Comparison of ENCODE assay signal across 8 cellular contexts in genomic region chr20:49186535-49187329, GRCh38. TPM values are rescaled to one million over a fixed set of nuclear protein-coding genes. Genes with fewer than 3 reads are reported as not detected.
A peak's percentile ranks its signal among the peaks of the same experiment; 100 is the strongest.
DNase-seq lines count a peak whose midpoint lies in the region; ATAC-seq and TF ChIP-seq lines count a peak whose summit lies in the region.

No MANE protein-coding gene starts in this region.

- peaks cover 48% of the 10 kb centered on the region for H3K4me1 ChIP-seq in OCI-LY1 (ENCODE audit: insufficient read depth, low read length, severe bottlenecking)
- peaks cover 11 to 58% (median 13%) of the 10 kb centered on the region in 3 donors for H3K4me1 ChIP-seq in esophagus squamous epithelium

- H3K27ac ChIP-seq in OCI-LY1 (ENCODE audit: low read depth, low read length, poor library complexity, severe bottlenecking) (peak overlapping the region; percentile 66), esophagus squamous epithelium (peak overlapping the region; percentile 92 to 97 (median 95))

- peak overlapping the region; percentile 79 for H3K4me3 ChIP-seq in OCI-LY1 (ENCODE audit: low read depth, low read length, poor library complexity, severe bottlenecking)
- peak overlapping the region; percentile 75 to 98 (median 86) for H3K4me3 ChIP-seq in esophagus squamous epithelium

- peak; percentile 2 to 16 for ATAC-seq in natural killer cell treated with Interleukin-12 subunit alpha and Interleukin-12 subunit beta and Interleukin-15 and Interleukin-18, amount 100 ng/mL, for 72 hours

- H3K4me3 Mint-ChIP-seq in natural killer cell treated with Interleukin-12 subunit alpha and Interleukin-12 subunit beta and Interleukin-15 and Interleukin-18, amount 100 ng/mL, for 72 hours, result peak overlapping the region; percentile 100
- H3K4me3 Mint-ChIP-seq in stimulated activated naive CD8-positive, alpha-beta T cell treated with anti-CD3 and anti-CD28 coated beads, Interleukin-15, Interleukin-2, amounts not matched to agents 100 ng/mL and 50 ng/mL, for 24 hours, result peak overlapping the region; percentile 92

- DNase-seq in NCI-H1105 treated with DMSO at 0.1 percent for 48 hours (lab: John Stamatoyannopoulos, UW) (peak; percentile 23), NCI-H1105 (lab: John Stamatoyannopoulos, UW) (no peak), esophagus squamous epithelium (lab: John Stamatoyannopoulos, UW) (no peak), NCI-H1048 (lab: John Stamatoyannopoulos, UW) (no peak)
- DNase-seq in activated T-cell treated with anti-CD3 and anti-CD28 coated beads, Interleukin-2, amount 50 U/mL, for 1 hour, result peak; percentile 67
- peak; percentile 77 for DNase-seq in natural killer cell treated with Interleukin-12 subunit alpha and Interleukin-12 subunit beta and Interleukin-15 and Interleukin-18, amount 100 ng/mL, for 72 hours (ENCODE audit: low spot score)

- intact Hi-C loops in esophagus squamous epithelium (cut with DNase I), result no loop called here

- TF ChIP-seq CTCF in OCI-LY1 (IDR thresholded peaks at IDR 0.05; ENCODE audit: low read length), result no peak
- TF ChIP-seq CTCF in esophagus squamous epithelium (IDR thresholded peaks at IDR 0.05), result no peak

- H3K9me3 ChIP-seq in OCI-LY1 (ENCODE audit: low read length), result no peaks in the 10 kb centered on the region
- no peaks in the 10 kb centered on the region for H3K9me3 ChIP-seq in esophagus squamous epithelium

- H3K36me3 ChIP-seq in OCI-LY1 (ENCODE audit: insufficient read depth, low read length) (no peaks in the 10 kb centered on the region), esophagus squamous epithelium (peaks cover 0 to 5% (median 0%) of the 10 kb centered on the region in 3 donors)

- no peak overlapping the region for H2AFZ ChIP-seq in OCI-LY1 (ENCODE audit: low read length)

- H3K79me2 ChIP-seq in OCI-LY1 (ENCODE audit: insufficient read depth, low read length), result peaks cover 58% of the 10 kb centered on the region

- H4K20me1 ChIP-seq in OCI-LY1 (ENCODE audit: insufficient read depth, low read length), result no peaks in the 10 kb centered on the region

- peak overlapping the region; percentile 82 for H3K9ac ChIP-seq in OCI-LY1 (ENCODE audit: low read length)

- 0 to 2% methylated on average over 19 of the region's 19 CpGs for WGBS in esophagus squamous epithelium, 2 donors

- H3K27me3 ChIP-seq in OCI-LY1 (ENCODE audit: insufficient read depth, low read length), result no peaks in the 10 kb centered on the region
- no peaks in the 10 kb centered on the region for H3K27me3 ChIP-seq in esophagus squamous epithelium

- peaks cover 0 to 2% of the 10 kb centered on the region in 2 donors for H3K27me3 Mint-ChIP-seq in natural killer cell treated with Interleukin-12 subunit alpha and Interleukin-12 subunit beta and Interleukin-15 and Interleukin-18, amount 100 ng/mL, for 72 hours
- peaks cover 6% of the 10 kb centered on the region for H3K27me3 Mint-ChIP-seq in stimulated activated naive CD8-positive, alpha-beta T cell treated with anti-CD3 and anti-CD28 coated beads, Interleukin-15, Interleukin-2, amounts not matched to agents 100 ng/mL and 50 ng/mL, for 24 hours

- TF ChIP-seq POLR2A in esophagus squamous epithelium (IDR thresholded peaks at IDR 0.05), result peak in 1 of 4 donors; percentile 45

- no peaks in the 10 kb centered on the region for H3K9me2 ChIP-seq in OCI-LY1 (ENCODE audit: low read depth, low read length)

- H3K36me3 Mint-ChIP-seq in natural killer cell treated with Interleukin-12 subunit alpha and Interleukin-12 subunit beta and Interleukin-15 and Interleukin-18, amount 100 ng/mL, for 72 hours, result peaks cover 7% of the 10 kb centered on the region
- peaks cover 29% of the 10 kb centered on the region for H3K36me3 Mint-ChIP-seq in stimulated activated naive CD8-positive, alpha-beta T cell treated with anti-CD3 and anti-CD28 coated beads, Interleukin-15, Interleukin-2, amounts not matched to agents 100 ng/mL and 50 ng/mL, for 24 hours (ENCODE audit: low read depth)

- H3K9me3 Mint-ChIP-seq in natural killer cell treated with Interleukin-12 subunit alpha and Interleukin-12 subunit beta and Interleukin-15 and Interleukin-18, amount 100 ng/mL, for 72 hours, result no peaks in the 10 kb centered on the region
- no peaks in the 10 kb centered on the region for H3K9me3 Mint-ChIP-seq in stimulated activated naive CD8-positive, alpha-beta T cell treated with anti-CD3 and anti-CD28 coated beads, Interleukin-15, Interleukin-2, amounts not matched to agents 100 ng/mL and 50 ng/mL, for 24 hours

- H3K27ac Mint-ChIP-seq in natural killer cell treated with Interleukin-12 subunit alpha and Interleukin-12 subunit beta and Interleukin-15 and Interleukin-18, amount 100 ng/mL, for 72 hours, result peak overlapping the region; percentile 83 to 94
- H3K27ac Mint-ChIP-seq in stimulated activated naive CD8-positive, alpha-beta T cell treated with anti-CD3 and anti-CD28 coated beads, Interleukin-15, Interleukin-2, amounts not matched to agents 100 ng/mL and 50 ng/mL, for 24 hours, result peak overlapping the region; percentile 91

- no peaks in the 10 kb centered on the region for H3F3A ChIP-seq in OCI-LY1 (ENCODE audit: insufficient read depth, low read length)

- peaks cover 29 to 50% of the 10 kb centered on the region in 2 donors for H3K4me1 Mint-ChIP-seq in natural killer cell treated with Interleukin-12 subunit alpha and Interleukin-12 subunit beta and Interleukin-15 and Interleukin-18, amount 100 ng/mL, for 72 hours (ENCODE audit: low read depth in 2 of 2)
- H3K4me1 Mint-ChIP-seq in stimulated activated naive CD8-positive, alpha-beta T cell treated with anti-CD3 and anti-CD28 coated beads, Interleukin-15, Interleukin-2, amounts not matched to agents 100 ng/mL and 50 ng/mL, for 24 hours (ENCODE audit: low read depth), result peaks cover 48% of the 10 kb centered on the region

- H3K4me2 ChIP-seq in OCI-LY1 (ENCODE audit: low read length), result peak overlapping the region; percentile 90

RNA-seq across cellular contexts. Expression of gene STAU1, which starts 1.4 kb away (rescaled TPM):
- total RNA-seq in esophagus squamous epithelium, result 10 to 100 TPM; 51.4 to 65.6 (median 58.7) TPM
- total RNA-seq in natural killer cell treated with Interleukin-12 subunit alpha and Interleukin-12 subunit beta and Interleukin-15 and Interleukin-18, amount 100 ng/mL, for 72 hours, result 10 to 100 TPM; 77.7 to 86.4 TPM

RNA-seq across cellular contexts. Expression of gene DDX27, which starts 32.5 kb away (rescaled TPM):
- total RNA-seq in esophagus squamous epithelium, result 10 to 100 TPM; 19.8 to 35.7 (median 30.8) TPM
- total RNA-seq in natural killer cell treated with Interleukin-12 subunit alpha and Interleukin-12 subunit beta and Interleukin-15 and Interleukin-18, amount 100 ng/mL, for 72 hours, result 10 to 100 TPM; 41.4 to 60.2 TPM

Comparison
In these comparisons a context has a peak if more than half of its experiments do, and no peak if none do; other contexts are left out.
1. DNase-seq: peak in NCI-H1105 treated with DMSO at 0.1 percent for 48 hours (single experiment), activated T-cell treated with anti-CD3 and anti-CD28 coated beads, Interleukin-2, amount 50 U/mL, for 1 hour (single experiment) and natural killer cell treated with Interleukin-12 subunit alpha and Interleukin-12 subunit beta and Interleukin-15 and Interleukin-18, amount 100 ng/mL, for 72 hours (single experiment); none in NCI-H1105 (single experiment), esophagus squamous epithelium (single experiment) and NCI-H1048 (single experiment).